Comparison of ENCODE assay signal across 13 cellular contexts in the genomic region with DNA sequence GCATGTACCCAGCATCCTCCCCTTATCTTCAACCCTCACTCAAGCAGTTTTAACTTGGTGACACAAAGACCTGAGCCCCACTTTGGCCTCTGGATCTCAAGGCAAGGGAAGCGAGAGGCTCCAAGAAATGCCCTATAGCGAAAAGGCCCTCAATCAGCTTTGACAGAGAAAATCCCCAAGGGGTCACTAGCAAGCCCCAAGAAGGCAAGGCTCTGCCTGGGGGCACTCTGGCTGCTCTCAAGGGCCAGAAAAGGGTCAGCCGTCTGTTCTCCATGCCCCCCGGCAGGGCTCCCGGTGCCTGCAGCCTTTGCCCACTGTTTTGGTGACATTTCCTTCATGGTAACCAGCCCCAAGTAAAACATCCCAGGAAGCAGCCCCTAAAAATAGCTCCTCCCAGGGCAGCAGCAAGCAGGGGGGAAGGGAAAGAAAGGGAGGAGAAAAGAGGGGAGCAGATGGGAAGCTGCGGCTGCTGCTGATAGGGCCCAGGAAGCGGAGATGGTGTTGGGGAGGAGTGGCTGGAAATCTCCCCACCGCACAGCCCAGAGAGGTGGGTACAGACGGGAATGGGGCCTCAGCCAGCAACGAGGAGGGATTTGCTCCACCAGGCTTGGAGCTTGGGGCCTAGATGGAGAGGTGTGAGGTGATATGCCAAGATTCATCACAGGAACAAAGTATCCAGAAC. TPM values are rescaled to one million over a fixed set of nuclear protein-coding genes. Genes with fewer than 3 reads are reported as not detected.
A peak's percentile ranks its signal among the peaks of the same experiment; 100 is the strongest.
DNase-seq lines count a peak whose midpoint lies in the region; ATAC-seq and TF ChIP-seq lines count a peak whose summit lies in the region.
"Had no signal": no experiment of that assay in that cellular context is flagged by ENCODE, and none has a peak within 500 bp of the region (broad histone marks: within the 10 kb centered on the region; RNA-seq: fewer than 3 reads in every experiment).

No MANE protein-coding gene starts in this region.

- H3K4me1 ChIP-seq in KMS-11 (ENCODE audit: low read depth, poor library complexity, severe bottlenecking) = peaks cover 75% of the 10 kb centered on the region

- no peak overlapping the region for H3K4me3 ChIP-seq in KMS-11 (IDR thresholded peaks at IDR 0.05; ENCODE audit: insufficient read depth, low read depth, low read length)

- peaks cover 99% of the 10 kb centered on the region for H3K79me2 ChIP-seq in KMS-11 (ENCODE audit: insufficient read depth, low read depth)

- peak overlapping the region; percentile 40 for H3K4me3 Mint-ChIP-seq in activated T-helper 1 cell treated with anti-CD3 and anti-CD28 coated beads, Interleukin-12 subunit alpha, Interleukin-12 subunit beta, Interleukin-2, Interleukin-4 antibody, amounts not matched to agents 30 ng/mL and 10 ng/mL and 1 ng/mL, durations not matched to agents 14 hours and 24 hours and 36 hours
- no peak overlapping the region for H3K4me3 Mint-ChIP-seq in stimulated activated memory B cell treated with anti-CD40 and anti-IgM and Interleukin-4, amounts not matched to agents 10 μg/mL and 1 μg/mL and 100 μg/mL, for 72 hours

- peak overlapping the region; percentile 21; the same call in 1 of the 2 replicates for H3K4me2 ChIP-seq in KMS-11
- H3K4me2 ChIP-seq: SK-N-SH had no signal

- H3K27ac ChIP-seq in KMS-11 = peak overlapping the region; percentile 29; the same call in 1 of the 2 replicates

- no peaks in the 10 kb centered on the region for H3K9me3 Mint-ChIP-seq in activated T-helper 1 cell treated with anti-CD3 and anti-CD28 coated beads, Interleukin-12 subunit alpha, Interleukin-12 subunit beta, Interleukin-2, Interleukin-4 antibody, amounts not matched to agents 30 ng/mL and 10 ng/mL and 1 ng/mL, durations not matched to agents 14 hours and 24 hours and 36 hours
- no peaks in the 10 kb centered on the region for H3K9me3 Mint-ChIP-seq in stimulated activated memory B cell treated with anti-CD40 and anti-IgM and Interleukin-4, amounts not matched to agents 10 μg/mL and 1 μg/mL and 100 μg/mL, for 72 hours

- no peak overlapping the region for H2AFZ ChIP-seq in KMS-11 (ENCODE audit: low read depth)

- peaks cover 22% of the 10 kb centered on the region for H3K36me3 Mint-ChIP-seq in activated T-helper 1 cell treated with anti-CD3 and anti-CD28 coated beads, Interleukin-12 subunit alpha, Interleukin-12 subunit beta, Interleukin-2, Interleukin-4 antibody, amounts not matched to agents 30 ng/mL and 10 ng/mL and 1 ng/mL, durations not matched to agents 14 hours and 24 hours and 36 hours (ENCODE audit: low read depth)
- peaks cover 5% of the 10 kb centered on the region for H3K36me3 Mint-ChIP-seq in stimulated activated memory B cell treated with anti-CD40 and anti-IgM and Interleukin-4, amounts not matched to agents 10 μg/mL and 1 μg/mL and 100 μg/mL, for 72 hours

- H3K4me1 Mint-ChIP-seq in activated T-helper 1 cell treated with anti-CD3 and anti-CD28 coated beads, Interleukin-12 subunit alpha, Interleukin-12 subunit beta, Interleukin-2, Interleukin-4 antibody, amounts not matched to agents 30 ng/mL and 10 ng/mL and 1 ng/mL, durations not matched to agents 14 hours and 24 hours and 36 hours (ENCODE audit: low read depth) = peaks cover 96% of the 10 kb centered on the region
- H3K4me1 Mint-ChIP-seq in stimulated activated memory B cell treated with anti-CD40 and anti-IgM and Interleukin-4, amounts not matched to agents 10 μg/mL and 1 μg/mL and 100 μg/mL, for 72 hours = peaks cover 66% of the 10 kb centered on the region

- intact Hi-C loops in activated T-helper 1 cell treated with anti-CD3 and anti-CD28 coated beads, Interleukin-12 subunit alpha, Interleukin-12 subunit beta, Interleukin-2, Interleukin-4 antibody, amounts not matched to agents 30 ng/mL and 10 ng/mL and 1 ng/mL, durations not matched to agents 14 hours and 24 hours and 36 hours (cut with micrococcal nuclease) = no loop called here
- intact Hi-C loops in left ventricle myocardium superior (cut with micrococcal nuclease) = no loop called here

- peak; percentile 36 for ATAC-seq in left ventricle myocardium superior
- no peak for ATAC-seq in stimulated activated memory B cell treated with anti-CD40 and anti-IgM and Interleukin-4, amounts not matched to agents 10 μg/mL and 1 μg/mL and 100 μg/mL, for 72 hours
- ATAC-seq in GM18520 (IDR thresholded peaks at IDR 0.05; ENCODE audit: unreplicated experiment) = no peak
- ATAC-seq: left lobe of liver had no signal

- no peaks in the 10 kb centered on the region for H3K27me3 ChIP-seq in KMS-11 (ENCODE audit: insufficient read depth, low read depth)

- no peak for TF ChIP-seq CTCF in KMS-11 (conservative IDR thresholded peaks at IDR 0.05; ENCODE audit: low read depth, low read length)

- DNase-seq in activated T-helper 1 cell treated with anti-CD3 and anti-CD28 coated beads, Interleukin-12 subunit alpha, Interleukin-12 subunit beta, Interleukin-2, Interleukin-4 antibody, amounts not matched to agents 30 ng/mL and 10 ng/mL and 1 ng/mL, durations not matched to agents 14 hours and 24 hours and 36 hours (ENCODE audit: low spot score) = no peak
- DNase-seq in left ventricle myocardium superior (no peak), NCI-H748 treated with DMSO at 0.1 percent for 48 hours (lab: John Stamatoyannopoulos, UW) (no peak), COLO829 (ENCODE audit: low spot score) (no peak), GM19240 (ENCODE audit: insufficient read length, low spot score) (no peak)
- DNase-seq: erythroblast, NCI-H2171 treated with DMSO at 0.1 percent for 48 hours, SK-N-SH, small intestine had no signal

- no peak overlapping the region for H3K9ac ChIP-seq in KMS-11
- H3K9ac ChIP-seq: SK-N-SH had no signal

- H4K20me1 ChIP-seq in KMS-11 (ENCODE audit: insufficient read depth) = 0 out of 2 replicates have a peak, but pooled peaks cover 5% of the 10 kb centered on the region

- H3K36me3 ChIP-seq in KMS-11 (ENCODE audit: insufficient read depth) = no peaks in the 10 kb centered on the region; the same call in 1 of the 2 replicates

- peak overlapping the region; percentile 88 for H3K27ac Mint-ChIP-seq in activated T-helper 1 cell treated with anti-CD3 and anti-CD28 coated beads, Interleukin-12 subunit alpha, Interleukin-12 subunit beta, Interleukin-2, Interleukin-4 antibody, amounts not matched to agents 30 ng/mL and 10 ng/mL and 1 ng/mL, durations not matched to agents 14 hours and 24 hours and 36 hours
- peak overlapping the region; percentile 93 for H3K27ac Mint-ChIP-seq in stimulated activated memory B cell treated with anti-CD40 and anti-IgM and Interleukin-4, amounts not matched to agents 10 μg/mL and 1 μg/mL and 100 μg/mL, for 72 hours

- no peaks in the 10 kb centered on the region for H3K27me3 Mint-ChIP-seq in activated T-helper 1 cell treated with anti-CD3 and anti-CD28 coated beads, Interleukin-12 subunit alpha, Interleukin-12 subunit beta, Interleukin-2, Interleukin-4 antibody, amounts not matched to agents 30 ng/mL and 10 ng/mL and 1 ng/mL, durations not matched to agents 14 hours and 24 hours and 36 hours (ENCODE audit: insufficient read depth)
- no peaks in the 10 kb centered on the region for H3K27me3 Mint-ChIP-seq in stimulated activated memory B cell treated with anti-CD40 and anti-IgM and Interleukin-4, amounts not matched to agents 10 μg/mL and 1 μg/mL and 100 μg/mL, for 72 hours

RNA-seq across cellular contexts. Expression of a gene that starts 7.1 kb away (rescaled TPM):
- total RNA-seq in activated T-helper 1 cell treated with anti-CD3 and anti-CD28 coated beads, Interleukin-12 subunit alpha, Interleukin-12 subunit beta, Interleukin-2, Interleukin-4 antibody, amounts not matched to agents 30 ng/mL and 10 ng/mL and 1 ng/mL, durations not matched to agents 14 hours and 24 hours and 36 hours = 15.9 and 18.7 TPM in 2 replicates
- total RNA-seq in left ventricle myocardium superior = 11.9 TPM

RNA-seq across cellular contexts. Expression of a gene that starts 43.7 kb away (rescaled TPM):
- 0.37 and 0.60 TPM in 2 replicates for total RNA-seq in activated T-helper 1 cell treated with anti-CD3 and anti-CD28 coated beads, Interleukin-12 subunit alpha, Interleukin-12 subunit beta, Interleukin-2, Interleukin-4 antibody, amounts not matched to agents 30 ng/mL and 10 ng/mL and 1 ng/mL, durations not matched to agents 14 hours and 24 hours and 36 hours
- 6.6 TPM for total RNA-seq in left ventricle myocardium superior

RNA-seq across cellular contexts. Expression of a gene that starts 55.9 kb away (rescaled TPM):
- 51.7 and 53.2 TPM in 2 replicates for total RNA-seq in activated T-helper 1 cell treated with anti-CD3 and anti-CD28 coated beads, Interleukin-12 subunit alpha, Interleukin-12 subunit beta, Interleukin-2, Interleukin-4 antibody, amounts not matched to agents 30 ng/mL and 10 ng/mL and 1 ng/mL, durations not matched to agents 14 hours and 24 hours and 36 hours
- 11.7 TPM for total RNA-seq in left ventricle myocardium superior
